18 cellular contexts compared by ENCODE assay signal in genomic region chrX:35499071-35499862, GRCh38.
"Had no signal": no experiment of that assay in that cellular context is flagged by ENCODE, and none has a peak within 500 bp of the region (broad histone marks: within the 10 kb centered on the region; RNA-seq: fewer than 3 reads in every experiment).

No MANE protein-coding gene starts in this region.

- H3K4me3 Mint-ChIP-seq: mesothelial cell of epicardium; naive B cell; naive thymus-derived CD8-positive, alpha-beta T cell had no signal

- H3K27ac Mint-ChIP-seq: mesothelial cell of epicardium; naive B cell; naive thymus-derived CD8-positive, alpha-beta T cell had no signal

- H3K27me3 Mint-ChIP-seq: naive B cell; naive thymus-derived CD8-positive, alpha-beta T cell had no signal

- H3K4me1 Mint-ChIP-seq: mesothelial cell of epicardium; naive B cell; naive thymus-derived CD8-positive, alpha-beta T cell had no signal

- H3K36me3 Mint-ChIP-seq: naive B cell had no signal

- DNase-seq: dermis blood vessel endothelial cell; dorsolateral prefrontal cortex; effector CD4-positive, alpha-beta T cell; effector memory CD4-positive, alpha-beta T cell; foreskin keratinocyte; glutamatergic neuron; head of caudate nucleus; heart right ventricle; hippocampal formation; left cardiac atrium; left lung; left ventricle myocardium superior; lower lobe of right lung; mesenchymal stem cell; mucosa of descending colon; naive B cell; naive thymus-derived CD8-positive, alpha-beta T cell had no signal
